18 cellular contexts compared by ENCODE assay signal in genomic region chr15:78327442-78327841, GRCh38. TPM values are rescaled to one million over a fixed set of nuclear protein-coding genes. Genes with fewer than 3 reads are reported as not detected.
"Had no signal": no experiment of that assay in that cellular context is flagged by ENCODE, and none has a peak within 500 bp of the region (broad histone marks: within the 10 kb centered on the region; RNA-seq: fewer than 3 reads in every experiment).

No MANE protein-coding gene starts in this region.

- H3K4me3 ChIP-seq: right atrium auricular region, smooth muscle cell, transverse colon had no signal

- H3K27ac Mint-ChIP-seq: activated naive CD8-positive, alpha-beta T cell; dendritic cell treated with granulocyte-macrophage colony-stimulating factor and Interleukin-4, amounts not matched to agents 40 ng/mL and 50 ng/mL, for 4 days; effector memory CD8-positive, alpha-beta T cell; stimulated activated memory B cell treated with anti-CD40 and anti-IgM and Interleukin-4, amounts not matched to agents 10 μg/mL and 1 μg/mL and 100 μg/mL, for 72 hours; T-helper 17 cell had no signal

- H3K27ac ChIP-seq: neutrophil, right atrium auricular region, transverse colon had no signal

- H3K4me1 ChIP-seq: right atrium auricular region had no signal

- H3K36me3 Mint-ChIP-seq: activated naive CD8-positive, alpha-beta T cell; naive B cell; stimulated activated memory B cell treated with anti-CD40 and anti-IgM and Interleukin-4, amounts not matched to agents 10 μg/mL and 1 μg/mL and 100 μg/mL, for 72 hours had no signal

- ATAC-seq: effector memory CD8-positive, alpha-beta T cell; left colon; stimulated activated memory B cell treated with anti-CD40 and anti-IgM and Interleukin-4, amounts not matched to agents 10 μg/mL and 1 μg/mL and 100 μg/mL, for 72 hours; T-helper 17 cell had no signal

- H3K27me3 ChIP-seq: neutrophil, right atrium auricular region, transverse colon had no signal

- H3K4me2 ChIP-seq: smooth muscle cell had no signal

- H3K9me3 ChIP-seq: neutrophil, right atrium auricular region, transverse colon had no signal

- H3K27me3 Mint-ChIP-seq: activated naive CD8-positive, alpha-beta T cell; dendritic cell treated with granulocyte-macrophage colony-stimulating factor and Interleukin-4, amounts not matched to agents 40 ng/mL and 50 ng/mL, for 4 days; stimulated activated memory B cell treated with anti-CD40 and anti-IgM and Interleukin-4, amounts not matched to agents 10 μg/mL and 1 μg/mL and 100 μg/mL, for 72 hours had no signal

- H3K4me1 Mint-ChIP-seq: naive B cell; stimulated activated memory B cell treated with anti-CD40 and anti-IgM and Interleukin-4, amounts not matched to agents 10 μg/mL and 1 μg/mL and 100 μg/mL, for 72 hours; T-helper 17 cell had no signal

- H3K4me3 Mint-ChIP-seq: activated naive CD8-positive, alpha-beta T cell; dendritic cell treated with granulocyte-macrophage colony-stimulating factor and Interleukin-4, amounts not matched to agents 40 ng/mL and 50 ng/mL, for 4 days; effector memory CD8-positive, alpha-beta T cell; naive B cell; stimulated activated memory B cell treated with anti-CD40 and anti-IgM and Interleukin-4, amounts not matched to agents 10 μg/mL and 1 μg/mL and 100 μg/mL, for 72 hours; T-helper 17 cell had no signal

- H3K36me3 ChIP-seq: neutrophil, right atrium auricular region, transverse colon had no signal

- H3K9me3 Mint-ChIP-seq: dendritic cell treated with granulocyte-macrophage colony-stimulating factor and Interleukin-4, amounts not matched to agents 40 ng/mL and 50 ng/mL, for 4 days; effector memory CD8-positive, alpha-beta T cell; naive B cell; stimulated activated memory B cell treated with anti-CD40 and anti-IgM and Interleukin-4, amounts not matched to agents 10 μg/mL and 1 μg/mL and 100 μg/mL, for 72 hours had no signal

- DNase-seq: activated CD4-positive, alpha-beta T cell treated with anti-CD3 and anti-CD28 coated beads, Interleukin-2, amount 50 U/mL, for 1 hour; activated T-cell treated with anti-CD3 and anti-CD28 coated beads, Interleukin-2, amount 50 U/mL, for 1 hour; anterior cingulate cortex; cerebellar nuclear complex; effector memory CD8-positive, alpha-beta T cell; left colon; naive B cell; T-helper 17 cell; transverse colon had no signal

RNA-seq across cellular contexts. Expression of gene CRABP1, which starts 12.7 kb away (rescaled TPM):
- total RNA-seq: epithelial cell of proximal tubule, fibroblast of villous mesenchyme, lung microvascular endothelial cell, right atrium auricular region, T-helper 17 cell had no signal
